Comparison of ENCODE assay signal across 3 cellular contexts in genomic region chr6:75317503-75318206, GRCh38.
TF ChIP-seq lines count a peak whose summit lies in the region.

No MANE protein-coding gene starts in this region.

TF ChIP-seq in liver, 16 proteins besides CTCF, POLR2A, EP300 and RAD21:
- TF ChIP-seq JUND (IDR thresholded peaks at IDR 0.05), result no peak
- TF ChIP-seq RXRA (IDR thresholded peaks at IDR 0.05), result peak in 1 of 2 donors; percentile 31
- no peak for TF ChIP-seq MAX (IDR thresholded peaks at IDR 0.05)
- peak; percentile 58 for TF ChIP-seq NR2F2 (IDR thresholded peaks at IDR 0.05)
TF ChIP-seq in liver: peak in this region for 2.

TF ChIP-seq in HepG2, 621 proteins besides CTCF, POLR2A, EP300 and RAD21:
- TF ChIP-seq ZNF432 (CRISPR knock-in tag; IDR thresholded peaks at IDR 0.05; ENCODE audit: borderline replicate concordance), result no peak
- no peak for TF ChIP-seq ZNF704 (CRISPR knock-in tag; IDR thresholded peaks at IDR 0.05; ENCODE audit: borderline replicate concordance)
- TF ChIP-seq SMARCC2 (IDR thresholded peaks at IDR 0.05), result no peak
- TF ChIP-seq ZBTB14 (CRISPR knock-in tag; IDR thresholded peaks at IDR 0.05), result no peak
- no peak for TF ChIP-seq ZNF367 (CRISPR knock-in tag; IDR thresholded peaks at IDR 0.05; ENCODE audit: borderline replicate concordance)
- TF ChIP-seq GATAD1 (CRISPR knock-in tag; IDR thresholded peaks at IDR 0.05), result no peak
- no peak for TF ChIP-seq ZNF777 (CRISPR knock-in tag; IDR thresholded peaks at IDR 0.05)
- no peak for TF ChIP-seq POLR2G (IDR thresholded peaks at IDR 0.05; ENCODE audit: low read depth, low read length)
- TF ChIP-seq DNMT3B (CRISPR knock-in tag; conservative IDR thresholded peaks at IDR 0.05), result no peak
- TF ChIP-seq ASH2L (IDR thresholded peaks at IDR 0.05; ENCODE audit: insufficient read length, low read depth, low read length), result no peak
- no peak for TF ChIP-seq ZNF317 (CRISPR knock-in tag; IDR thresholded peaks at IDR 0.05)
- TF ChIP-seq ZNF235 (CRISPR knock-in tag; IDR thresholded peaks at IDR 0.05; ENCODE audit: borderline replicate concordance), result no peak
- TF ChIP-seq HNF1B (CRISPR knock-in tag; IDR thresholded peaks at IDR 0.05), result no peak
- TF ChIP-seq NONO (IDR thresholded peaks at IDR 0.05), result no peak
- no peak for TF ChIP-seq NONO (CRISPR knock-in tag; conservative IDR thresholded peaks at IDR 0.05)
- no peak for TF ChIP-seq HIC2 (CRISPR knock-in tag; IDR thresholded peaks at IDR 0.05; ENCODE audit: low read depth)
- no peak for TF ChIP-seq SMARCE1 (IDR thresholded peaks at IDR 0.05; ENCODE audit: borderline replicate concordance)

TF ChIP-seq in H1, 55 proteins besides CTCF, POLR2A, EP300 and RAD21:
- TF ChIP-seq TEAD4 (IDR thresholded peaks at IDR 0.05; ENCODE audit: low read depth, low read length) (peak; percentile 62; the same call in 1 of the 2 replicates), CHD1 (IDR thresholded peaks at IDR 0.05; ENCODE audit: low read depth, low read length) (no peak), SUZ12 (IDR thresholded peaks at IDR 0.05; ENCODE audit: low read length) (no peak), SP1 (IDR thresholded peaks at IDR 0.05; ENCODE audit: low read depth, low read length) (0 out of 2 replicates have a peak, but pooled peaks have one; percentile 27), POU5F1 (IDR thresholded peaks at IDR 0.05; ENCODE audit: low read depth, low read length) (no peak), KDM4A (IDR thresholded peaks at IDR 0.05; ENCODE audit: low read depth, low read length, severe bottlenecking) (no peak), TBP (IDR thresholded peaks at IDR 0.05; ENCODE audit: low read depth, low read length) (no peak), ASH2L (IDR thresholded peaks at IDR 0.05; ENCODE audit: low read length) (no peak), RFX5 (IDR thresholded peaks at IDR 0.05; ENCODE audit: borderline replicate concordance, low read depth, low read length) (no peak)
